Comparison of ENCODE assay signal across 1 cellular context in the genomic region with DNA sequence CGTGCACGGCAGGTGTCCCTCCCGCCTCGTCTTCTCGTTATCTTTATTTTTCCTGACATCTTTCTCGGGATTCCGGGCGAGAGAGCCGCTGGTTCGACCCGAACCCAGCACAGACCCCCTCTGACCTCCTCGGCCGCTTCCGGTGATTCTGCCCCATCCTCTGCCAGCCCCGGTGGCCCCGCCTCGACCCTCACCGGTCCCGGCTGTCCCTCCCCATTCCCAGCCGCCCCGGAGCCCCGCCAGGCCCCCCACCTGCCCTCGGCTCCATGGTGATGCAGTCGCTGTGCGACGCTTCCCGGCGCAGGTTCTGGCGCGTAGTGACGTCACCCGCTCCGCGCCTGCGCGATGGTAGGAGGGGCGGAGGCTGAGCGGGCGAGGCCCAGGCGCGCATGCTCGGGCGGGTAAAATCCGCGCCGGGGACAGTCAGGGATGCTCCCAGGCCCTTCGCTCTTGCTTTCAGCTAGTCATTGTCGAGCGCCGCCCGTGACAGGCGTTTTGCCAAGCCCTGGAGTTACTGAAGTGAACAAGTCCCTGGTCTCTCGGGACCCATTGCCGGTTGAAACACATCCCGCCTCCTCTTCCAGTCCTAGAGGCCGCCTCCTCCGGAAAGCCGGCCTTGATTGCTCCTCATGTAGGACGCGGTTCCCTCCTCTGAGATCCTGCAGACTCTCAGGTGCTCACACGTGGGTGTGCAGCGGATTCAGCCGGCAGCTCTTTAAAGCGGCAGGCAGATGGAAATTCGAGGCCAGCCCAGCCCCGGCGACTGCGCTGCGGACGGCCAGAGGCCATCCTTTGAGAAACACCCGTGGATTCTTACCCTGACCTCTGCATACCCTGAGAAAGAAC.
TF ChIP-seq lines count a peak whose summit lies in the region.

A gene with protein sequence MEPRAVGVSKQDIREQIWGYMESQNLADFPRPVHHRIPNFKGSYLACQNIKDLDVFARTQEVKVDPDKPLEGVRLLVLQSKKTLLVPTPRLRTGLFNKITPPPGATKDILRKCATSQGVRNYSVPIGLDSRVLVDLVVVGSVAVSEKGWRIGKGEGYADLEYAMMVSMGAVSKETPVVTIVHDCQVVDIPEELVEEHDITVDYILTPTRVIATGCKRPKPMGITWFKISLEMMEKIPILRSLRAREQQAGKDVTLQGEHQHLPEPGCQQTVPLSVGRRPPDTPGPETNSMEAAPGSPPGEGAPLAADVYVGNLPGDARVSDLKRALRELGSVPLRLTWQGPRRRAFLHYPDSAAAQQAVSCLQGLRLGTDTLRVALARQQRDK (minus strand): TSS at position 319 of the 846 bp plus-strand sequence. CDS start 51 bp downstream, at position 268.

TF ChIP-seq in HepG2, 621 proteins besides CTCF, POLR2A, EP300 and RAD21 (continued from another document and continues in another):
- TF ChIP-seq, protein P1, sequence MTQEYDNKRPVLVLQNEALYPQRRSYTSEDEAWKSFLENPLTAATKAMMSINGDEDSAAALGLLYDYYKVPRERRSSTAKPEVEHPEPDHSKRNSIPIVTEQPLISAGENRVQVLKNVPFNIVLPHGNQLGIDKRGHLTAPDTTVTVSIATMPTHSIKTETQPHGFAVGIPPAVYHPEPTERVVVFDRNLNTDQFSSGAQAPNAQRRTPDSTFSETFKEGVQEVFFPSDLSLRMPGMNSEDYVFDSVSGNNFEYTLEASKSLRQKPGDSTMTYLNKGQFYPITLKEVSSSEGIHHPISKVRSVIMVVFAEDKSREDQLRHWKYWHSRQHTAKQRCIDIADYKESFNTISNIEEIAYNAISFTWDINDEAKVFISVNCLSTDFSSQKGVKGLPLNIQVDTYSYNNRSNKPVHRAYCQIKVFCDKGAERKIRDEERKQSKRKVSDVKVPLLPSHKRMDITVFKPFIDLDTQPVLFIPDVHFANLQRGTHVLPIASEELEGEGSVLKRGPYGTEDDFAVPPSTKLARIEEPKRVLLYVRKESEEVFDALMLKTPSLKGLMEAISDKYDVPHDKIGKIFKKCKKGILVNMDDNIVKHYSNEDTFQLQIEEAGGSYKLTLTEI (CRISPR knock-in tag; conservative IDR thresholded peaks at IDR 0.05) = no peak
- TF ChIP-seq JDP2 (CRISPR knock-in tag; IDR thresholded peaks at IDR 0.05; ENCODE audit: borderline replicate concordance) (no peak), LCORL (IDR thresholded peaks at IDR 0.05) (no peak), LCORL (CRISPR knock-in tag; IDR thresholded peaks at IDR 0.05) (peak; percentile 85), ZNF572 (CRISPR knock-in tag; IDR thresholded peaks at IDR 0.05) (no peak), PCBP1 (IDR thresholded peaks at IDR 0.05; ENCODE audit: borderline replicate concordance, low read depth, low read length) (0 out of 2 replicates have a peak, but pooled peaks have one; percentile 17), FOXA1 (IDR thresholded peaks at IDR 0.05) (no peak), FOXA1 (CRISPR knock-in tag; IDR thresholded peaks at IDR 0.05) (peak; percentile 11), MZF1 (CRISPR knock-in tag; IDR thresholded peaks at IDR 0.05; ENCODE audit: borderline replicate concordance) (peak; percentile 36; the same call in 1 of the 2 replicates), ATM (IDR thresholded peaks at IDR 0.05; ENCODE audit: borderline replicate concordance) (no peak), FOXA3 (CRISPR knock-in tag; IDR thresholded peaks at IDR 0.05) (peak; percentile 30; the same call in 1 of the 2 replicates), RFXAP (CRISPR knock-in tag; IDR thresholded peaks at IDR 0.05; ENCODE audit: borderline replicate concordance) (peak; percentile 62; the same call in 1 of the 2 replicates), ZBTB38 (CRISPR knock-in tag; IDR thresholded peaks at IDR 0.05) (0 out of 2 replicates have a peak, but pooled peaks have one; percentile 29), ZNF282 (IDR thresholded peaks at IDR 0.05; ENCODE audit: partially characterized antibody) (no peak), PAX8 (CRISPR knock-in tag; IDR thresholded peaks at IDR 0.05; ENCODE audit: borderline replicate concordance) (no peak; the same call in 1 of the 2 replicates), SYNCRIP (IDR thresholded peaks at IDR 0.05; ENCODE audit: insufficient read depth, low read depth, low read length) (no peak), ZNF234 (CRISPR knock-in tag; conservative IDR thresholded peaks at IDR 0.05) (no peak), POLR2AphosphoS5 (IDR thresholded peaks at IDR 0.05; ENCODE audit: low read depth, low read length) (peak; percentile 93), POGZ (CRISPR knock-in tag; IDR thresholded peaks at IDR 0.05) (peak; percentile 98), ZNF10 (CRISPR knock-in tag; IDR thresholded peaks at IDR 0.05; ENCODE audit: borderline replicate concordance, low read depth) (no peak), FOXJ3 (CRISPR knock-in tag; IDR thresholded peaks at IDR 0.05; ENCODE audit: borderline replicate concordance) (no peak), FOSL2 (CRISPR knock-in tag; IDR thresholded peaks at IDR 0.05) (peak; percentile 57; the same call in 1 of the 2 replicates), SP1 (IDR thresholded peaks at IDR 0.05) (no peak), SP1 (CRISPR knock-in tag; IDR thresholded peaks at IDR 0.05) (peak; percentile 92), KDM5B (CRISPR knock-in tag; IDR thresholded peaks at IDR 0.05; ENCODE audit: borderline replicate concordance) (peak; percentile 84), ZNF775 (CRISPR knock-in tag; IDR thresholded peaks at IDR 0.05; ENCODE audit: borderline replicate concordance) (no peak), ZNF816 (CRISPR knock-in tag; IDR thresholded peaks at IDR 0.05; ENCODE audit: borderline replicate concordance) (no peak), JUND (CRISPR knock-in tag; IDR thresholded peaks at IDR 0.05) (no peak), ZNF598 (CRISPR knock-in tag; IDR thresholded peaks at IDR 0.05; ENCODE audit: borderline replicate concordance) (peak; percentile 83; the same call in 1 of the 2 replicates), EZH2 (conservative IDR thresholded peaks at IDR 0.05; ENCODE audit: low read depth, low read length) (no peak), NFKBIZ (CRISPR knock-in tag; IDR thresholded peaks at IDR 0.05) (no peak)
- TF ChIP-seq, protein P2, sequence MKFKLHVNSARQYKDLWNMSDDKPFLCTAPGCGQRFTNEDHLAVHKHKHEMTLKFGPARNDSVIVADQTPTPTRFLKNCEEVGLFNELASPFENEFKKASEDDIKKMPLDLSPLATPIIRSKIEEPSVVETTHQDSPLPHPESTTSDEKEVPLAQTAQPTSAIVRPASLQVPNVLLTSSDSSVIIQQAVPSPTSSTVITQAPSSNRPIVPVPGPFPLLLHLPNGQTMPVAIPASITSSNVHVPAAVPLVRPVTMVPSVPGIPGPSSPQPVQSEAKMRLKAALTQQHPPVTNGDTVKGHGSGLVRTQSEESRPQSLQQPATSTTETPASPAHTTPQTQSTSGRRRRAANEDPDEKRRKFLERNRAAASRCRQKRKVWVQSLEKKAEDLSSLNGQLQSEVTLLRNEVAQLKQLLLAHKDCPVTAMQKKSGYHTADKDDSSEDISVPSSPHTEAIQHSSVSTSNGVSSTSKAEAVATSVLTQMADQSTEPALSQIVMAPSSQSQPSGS (CRISPR knock-in tag; IDR thresholded peaks at IDR 0.05) = peak; percentile 89
- TF ChIP-seq, protein P3, sequence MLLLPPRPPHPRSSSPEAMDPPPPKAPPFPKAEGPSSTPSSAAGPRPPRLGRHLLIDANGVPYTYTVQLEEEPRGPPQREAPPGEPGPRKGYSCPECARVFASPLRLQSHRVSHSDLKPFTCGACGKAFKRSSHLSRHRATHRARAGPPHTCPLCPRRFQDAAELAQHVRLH (CRISPR knock-in tag; IDR thresholded peaks at IDR 0.05; ENCODE audit: borderline replicate concordance, low read depth) = no peak; the same call in 1 of the 2 replicates
- TF ChIP-seq, protein P4, sequence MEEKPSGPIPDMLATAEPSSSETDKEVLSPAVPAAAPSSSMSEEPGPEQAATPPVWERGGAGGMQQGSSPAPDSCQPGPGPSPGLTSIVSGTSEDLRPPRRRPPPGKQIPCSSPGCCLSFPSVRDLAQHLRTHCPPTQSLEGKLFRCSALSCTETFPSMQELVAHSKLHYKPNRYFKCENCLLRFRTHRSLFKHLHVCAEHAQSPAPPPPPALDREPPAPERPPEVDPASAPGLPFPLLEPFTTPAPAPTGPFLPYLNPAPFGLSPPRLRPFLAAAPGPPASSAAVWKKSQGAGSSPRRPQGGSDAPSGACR (CRISPR knock-in tag; IDR thresholded peaks at IDR 0.05) = peak; percentile 89; the same call in 1 of the 2 replicates
- TF ChIP-seq, protein P5, sequence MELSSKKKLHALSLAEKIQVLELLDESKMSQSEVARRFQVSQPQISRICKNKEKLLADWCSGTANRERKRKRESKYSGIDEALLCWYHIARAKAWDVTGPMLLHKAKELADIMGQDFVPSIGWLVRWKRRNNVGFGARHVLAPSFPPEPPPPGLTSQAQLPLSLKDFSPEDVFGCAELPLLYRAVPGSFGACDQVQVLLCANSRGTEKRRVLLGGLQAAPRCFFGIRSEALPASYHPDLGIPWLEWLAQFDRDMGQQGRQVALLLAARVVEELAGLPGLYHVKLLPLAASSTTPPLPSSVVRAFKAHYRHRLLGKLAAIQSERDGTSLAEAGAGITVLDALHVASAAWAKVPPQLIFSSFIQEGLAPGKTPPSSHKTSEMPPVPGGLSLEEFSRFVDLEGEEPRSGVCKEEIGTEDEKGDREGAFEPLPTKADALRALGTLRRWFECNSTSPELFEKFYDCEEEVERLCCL (CRISPR knock-in tag; IDR thresholded peaks at IDR 0.05; ENCODE audit: borderline replicate concordance) = no peak
- TF ChIP-seq, protein P6, sequence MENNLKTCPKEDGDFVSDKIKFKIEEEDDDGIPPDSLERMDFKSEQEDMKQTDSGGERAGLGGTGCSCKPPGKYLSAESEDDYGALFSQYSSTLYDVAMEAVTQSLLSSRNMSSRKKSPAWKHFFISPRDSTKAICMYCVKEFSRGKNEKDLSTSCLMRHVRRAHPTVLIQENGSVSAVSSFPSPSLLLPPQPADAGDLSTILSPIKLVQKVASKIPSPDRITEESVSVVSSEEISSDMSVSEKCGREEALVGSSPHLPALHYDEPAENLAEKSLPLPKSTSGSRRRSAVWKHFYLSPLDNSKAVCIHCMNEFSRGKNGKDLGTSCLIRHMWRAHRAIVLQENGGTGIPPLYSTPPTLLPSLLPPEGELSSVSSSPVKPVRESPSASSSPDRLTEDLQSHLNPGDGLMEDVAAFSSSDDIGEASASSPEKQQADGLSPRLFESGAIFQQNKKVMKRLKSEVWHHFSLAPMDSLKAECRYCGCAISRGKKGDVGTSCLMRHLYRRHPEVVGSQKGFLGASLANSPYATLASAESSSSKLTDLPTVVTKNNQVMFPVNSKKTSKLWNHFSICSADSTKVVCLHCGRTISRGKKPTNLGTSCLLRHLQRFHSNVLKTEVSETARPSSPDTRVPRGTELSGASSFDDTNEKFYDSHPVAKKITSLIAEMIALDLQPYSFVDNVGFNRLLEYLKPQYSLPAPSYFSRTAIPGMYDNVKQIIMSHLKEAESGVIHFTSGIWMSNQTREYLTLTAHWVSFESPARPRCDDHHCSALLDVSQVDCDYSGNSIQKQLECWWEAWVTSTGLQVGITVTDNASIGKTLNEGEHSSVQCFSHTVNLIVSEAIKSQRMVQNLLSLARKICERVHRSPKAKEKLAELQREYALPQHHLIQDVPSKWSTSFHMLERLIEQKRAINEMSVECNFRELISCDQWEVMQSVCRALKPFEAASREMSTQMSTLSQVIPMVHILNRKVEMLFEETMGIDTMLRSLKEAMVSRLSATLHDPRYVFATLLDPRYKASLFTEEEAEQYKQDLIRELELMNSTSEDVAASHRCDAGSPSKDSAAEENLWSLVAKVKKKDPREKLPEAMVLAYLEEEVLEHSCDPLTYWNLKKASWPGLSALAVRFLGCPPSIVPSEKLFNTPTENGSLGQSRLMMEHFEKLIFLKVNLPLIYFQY (CRISPR knock-in tag; IDR thresholded peaks at IDR 0.05; ENCODE audit: borderline replicate concordance) = no peak
- TF ChIP-seq, protein P7, sequence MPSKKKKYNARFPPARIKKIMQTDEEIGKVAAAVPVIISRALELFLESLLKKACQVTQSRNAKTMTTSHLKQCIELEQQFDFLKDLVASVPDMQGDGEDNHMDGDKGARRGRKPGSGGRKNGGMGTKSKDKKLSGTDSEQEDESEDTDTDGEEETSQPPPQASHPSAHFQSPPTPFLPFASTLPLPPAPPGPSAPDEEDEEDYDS (CRISPR knock-in tag; IDR thresholded peaks at IDR 0.05) = peak; percentile 69
- TF ChIP-seq, protein P8, sequence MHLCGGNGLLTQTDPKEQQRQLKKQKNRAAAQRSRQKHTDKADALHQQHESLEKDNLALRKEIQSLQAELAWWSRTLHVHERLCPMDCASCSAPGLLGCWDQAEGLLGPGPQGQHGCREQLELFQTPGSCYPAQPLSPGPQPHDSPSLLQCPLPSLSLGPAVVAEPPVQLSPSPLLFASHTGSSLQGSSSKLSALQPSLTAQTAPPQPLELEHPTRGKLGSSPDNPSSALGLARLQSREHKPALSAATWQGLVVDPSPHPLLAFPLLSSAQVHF (CRISPR knock-in tag; IDR thresholded peaks at IDR 0.05) = 0 out of 2 replicates have a peak, but pooled peaks have one; percentile 63
- TF ChIP-seq, protein P9, sequence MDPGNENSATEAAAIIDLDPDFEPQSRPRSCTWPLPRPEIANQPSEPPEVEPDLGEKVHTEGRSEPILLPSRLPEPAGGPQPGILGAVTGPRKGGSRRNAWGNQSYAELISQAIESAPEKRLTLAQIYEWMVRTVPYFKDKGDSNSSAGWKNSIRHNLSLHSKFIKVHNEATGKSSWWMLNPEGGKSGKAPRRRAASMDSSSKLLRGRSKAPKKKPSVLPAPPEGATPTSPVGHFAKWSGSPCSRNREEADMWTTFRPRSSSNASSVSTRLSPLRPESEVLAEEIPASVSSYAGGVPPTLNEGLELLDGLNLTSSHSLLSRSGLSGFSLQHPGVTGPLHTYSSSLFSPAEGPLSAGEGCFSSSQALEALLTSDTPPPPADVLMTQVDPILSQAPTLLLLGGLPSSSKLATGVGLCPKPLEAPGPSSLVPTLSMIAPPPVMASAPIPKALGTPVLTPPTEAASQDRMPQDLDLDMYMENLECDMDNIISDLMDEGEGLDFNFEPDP (CRISPR knock-in tag; conservative IDR thresholded peaks at IDR 0.05) = no peak
- TF ChIP-seq, protein P10, sequence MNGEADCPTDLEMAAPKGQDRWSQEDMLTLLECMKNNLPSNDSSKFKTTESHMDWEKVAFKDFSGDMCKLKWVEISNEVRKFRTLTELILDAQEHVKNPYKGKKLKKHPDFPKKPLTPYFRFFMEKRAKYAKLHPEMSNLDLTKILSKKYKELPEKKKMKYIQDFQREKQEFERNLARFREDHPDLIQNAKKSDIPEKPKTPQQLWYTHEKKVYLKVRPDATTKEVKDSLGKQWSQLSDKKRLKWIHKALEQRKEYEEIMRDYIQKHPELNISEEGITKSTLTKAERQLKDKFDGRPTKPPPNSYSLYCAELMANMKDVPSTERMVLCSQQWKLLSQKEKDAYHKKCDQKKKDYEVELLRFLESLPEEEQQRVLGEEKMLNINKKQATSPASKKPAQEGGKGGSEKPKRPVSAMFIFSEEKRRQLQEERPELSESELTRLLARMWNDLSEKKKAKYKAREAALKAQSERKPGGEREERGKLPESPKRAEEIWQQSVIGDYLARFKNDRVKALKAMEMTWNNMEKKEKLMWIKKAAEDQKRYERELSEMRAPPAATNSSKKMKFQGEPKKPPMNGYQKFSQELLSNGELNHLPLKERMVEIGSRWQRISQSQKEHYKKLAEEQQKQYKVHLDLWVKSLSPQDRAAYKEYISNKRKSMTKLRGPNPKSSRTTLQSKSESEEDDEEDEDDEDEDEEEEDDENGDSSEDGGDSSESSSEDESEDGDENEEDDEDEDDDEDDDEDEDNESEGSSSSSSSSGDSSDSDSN (CRISPR knock-in tag; IDR thresholded peaks at IDR 0.05) = peak; percentile 25
